7 cellular contexts compared by ENCODE assay signal in genomic region chr10:95907454-95908253, GRCh38. TPM values are rescaled to one million over a fixed set of nuclear protein-coding genes. Genes with fewer than 3 reads are reported as not detected.
DNase-seq lines count a peak whose midpoint lies in the region; ATAC-seq, FAIRE-seq and TF ChIP-seq lines count a peak whose summit lies in the region.

Gene CC2D2B, plus strand, starts transcription at chr10:95907975. Its CDS starts 3,349 bp downstream, at chr10:95911324.

- H3K4me3 Mint-ChIP-seq in T-helper 17 cell: peak within 1 kb of the TSS; percentile 95
- peak within 1 kb of the TSS; percentile 96 for H3K4me3 Mint-ChIP-seq in astrocyte (ENCODE audit: unreplicated experiment)

- H3K9ac ChIP-seq in astrocyte (ENCODE audit: low read length): peak within 1 kb of the TSS; percentile 81
- H3K9ac ChIP-seq in rectal smooth muscle tissue (ENCODE audit: low read length): peak within 1 kb of the TSS; percentile 10

- H3K4me1 Mint-ChIP-seq in T-helper 17 cell (peaks cover 23% of the 10 kb centered on the region), astrocyte (ENCODE audit: low read depth, unreplicated experiment) (peaks cover 4% of the 10 kb centered on the region)

- no peak for TF ChIP-seq CTCF in astrocyte (IDR thresholded peaks at IDR 0.05; ENCODE audit: insufficient read depth, low read depth, low read length)

- peak within 1 kb of the TSS; percentile 91 for H3K27ac Mint-ChIP-seq in T-helper 17 cell
- H3K27ac Mint-ChIP-seq in astrocyte (ENCODE audit: unreplicated experiment): peak within 1 kb of the TSS; percentile 48

- H3K4me1 ChIP-seq in astrocyte (ENCODE audit: insufficient read depth, low read length): peaks cover 4% of the 10 kb centered on the region
- no peaks in the 10 kb centered on the region for H3K4me1 ChIP-seq in rectal smooth muscle tissue (ENCODE audit: control insufficient read depth, insufficient read depth, low read length)

- H3K36me3 ChIP-seq in astrocyte (ENCODE audit: insufficient read depth, low read length) (no peaks in the 10 kb centered on the region), rectal smooth muscle tissue (ENCODE audit: control insufficient read depth, insufficient read depth, low read length) (no peaks in the 10 kb centered on the region)

- H3K27ac ChIP-seq in astrocyte (ENCODE audit: low read depth, low read length): peak within 1 kb of the TSS; percentile 60
- H3K27ac ChIP-seq in rectal smooth muscle tissue (ENCODE audit: low read depth, low read length): peak within 1 kb of the TSS; percentile 87

- H3K9me3 ChIP-seq in T-helper 17 cell (ENCODE audit: control insufficient read depth, low read length, poor library complexity, severe bottlenecking) (no peaks in the 10 kb centered on the region), astrocyte (ENCODE audit: insufficient read depth, low read depth, low read length) (no peaks in the 10 kb centered on the region)

- no peaks in the 10 kb centered on the region for H4K20me1 ChIP-seq in astrocyte (ENCODE audit: insufficient read depth, low read length)

- DNase-seq in GM12891 (ENCODE audit: insufficient read length, low spot score) (peak; percentile 66), NCI-H1048 (lab: John Stamatoyannopoulos, UW) (peak; percentile 1), T-helper 17 cell (peak; percentile 22 to 39 (median 26)), astrocyte (ENCODE audit: low read depth) (peak; percentile 72), hepatic stellate cell (ENCODE audit: low spot score) (peak; percentile 86)

- H3K4me3 ChIP-seq in astrocyte (ENCODE audit: insufficient read depth, low read depth, low read length) (peak within 1 kb of the TSS; percentile 91), rectal smooth muscle tissue (ENCODE audit: low read length) (peak within 1 kb of the TSS; percentile 93)

- H3K36me3 Mint-ChIP-seq in T-helper 17 cell (ENCODE audit: low read depth) (no peaks in the 10 kb centered on the region), astrocyte (ENCODE audit: low read depth, unreplicated experiment) (no peaks in the 10 kb centered on the region)

- FAIRE-seq in GM12891 (lab: Jason Lieb, UNC) (peak; percentile 97), astrocyte (lab: Jason Lieb, UNC) (no peak)

- H3K27me3 ChIP-seq in astrocyte (ENCODE audit: insufficient read depth, low read length) (no peaks in the 10 kb centered on the region), rectal smooth muscle tissue (ENCODE audit: control insufficient read depth, insufficient read depth, low read length) (no peaks in the 10 kb centered on the region)

- peak within 1 kb of the TSS; percentile 99 for H2AFZ ChIP-seq in astrocyte (ENCODE audit: low read depth, low read length)

- H3K27me3 Mint-ChIP-seq in T-helper 17 cell (no peaks in the 10 kb centered on the region), astrocyte (ENCODE audit: low read depth, unreplicated experiment) (no peaks in the 10 kb centered on the region)

- H3K4me2 ChIP-seq in astrocyte (ENCODE audit: low read length): peak within 1 kb of the TSS; percentile 92

- ATAC-seq in HG02588 (IDR thresholded peaks at IDR 0.05; ENCODE audit: unreplicated experiment) (peak; percentile 93), T-helper 17 cell (peak; percentile 86)

- H3K9me3 Mint-ChIP-seq in astrocyte (ENCODE audit: unreplicated experiment): no peaks in the 10 kb centered on the region

- no peaks in the 10 kb centered on the region for H3K79me2 ChIP-seq in astrocyte (ENCODE audit: insufficient read depth, low read length)

- 0 out of 2 replicates have a peak, but pooled peaks have one; percentile 26 for TF ChIP-seq POLR2A in GM12891 (IDR thresholded peaks at IDR 0.05; ENCODE audit: low read depth, low read length)

TF ChIP-seq in GM12891, 5 proteins besides CTCF, POLR2A, EP300 and RAD21:
- no peak for TF ChIP-seq PAX5 (IDR thresholded peaks at IDR 0.05; ENCODE audit: insufficient read depth, low read length, severe bottlenecking)
- no peak for TF ChIP-seq POU2F2 (IDR thresholded peaks at IDR 0.05; ENCODE audit: low read depth, low read length)
- TF ChIP-seq SPI1 (IDR thresholded peaks at IDR 0.05; ENCODE audit: low read depth, low read length): no peak
- no peak for TF ChIP-seq POLR2AphosphoS5 (IDR thresholded peaks at IDR 0.05; ENCODE audit: low read depth, low read length)
- TF ChIP-seq TAF1 (IDR thresholded peaks at IDR 0.05; ENCODE audit: low read depth, low read length): no peak

RNA-seq across cellular contexts. Expression of gene CC2D2B, which starts in this region (rescaled TPM):
- polyA plus RNA-seq in GM12891 (2012; ENCODE audit: low read depth, missing spikeins): 0.26 TPM
- total RNA-seq in T-helper 17 cell: under 1 TPM; 0.17 to 0.55 TPM
- total RNA-seq in astrocyte: 0.18 and 0.60 TPM in 2 replicates

Comparison
In these comparisons a context has a peak if more than half of its experiments do, and no peak if none do; other contexts are left out.
1. Peak in every context shown above with its lines: DNase-seq, ATAC-seq, H3K4me3 ChIP-seq and H3K27ac ChIP-seq.
2. Peak in DNase-seq and ATAC-seq in T-helper 17 cell; RNA of the gene not detected or under 1 TPM.
3. Peak in DNase-seq, H3K4me3 ChIP-seq, H3K27ac ChIP-seq, H3K9ac ChIP-seq and H3K4me2 ChIP-seq in astrocyte; RNA of the gene not detected or under 1 TPM.
4. DNase-seq: peak in every context shown above with its lines; median percentile 86 in hepatic stellate cell; 72 in astrocyte; 66 in GM12891; 26 in T-helper 17 cell; 1 in NCI-H1048.